In genomic region chr16:255183-255582, GRCh38 we compare ENCODE assay signal across 25 cellular contexts. TPM values are rescaled to one million over a fixed set of nuclear protein-coding genes. Genes with fewer than 3 reads are reported as not detected.
"Had no signal": no experiment of that assay in that cellular context is flagged by ENCODE, and none has a peak within 500 bp of the region (broad histone marks: within the 10 kb centered on the region; RNA-seq: fewer than 3 reads in every experiment).

No MANE protein-coding gene starts in this region.

- DNase-seq: kidney glomerular epithelial cell; left cardiac atrium; left ventricle myocardium superior; midbrain; mucosa of descending colon; naive thymus-derived CD4-positive, alpha-beta T cell; ovary; right lobe of liver; stimulated activated CD4-positive, alpha-beta T cell treated with anti-CD3 and anti-CD28 coated beads, Interleukin-1b, Interleukin-23, amount 100 ng/mL, for 48 hours; stimulated activated CD4-positive, alpha-beta T cell treated with anti-CD3 and anti-CD28 coated beads, Interleukin-2, amount 100 ng/mL, for 48 hours; stimulated activated CD4-positive, alpha-beta T cell treated with anti-CD3 and anti-CD28 coated beads, Interleukin-4, amount 100 ng/mL, for 4 hours; stimulated activated CD8-positive, alpha-beta memory T cell treated with anti-CD3 and anti-CD28 coated beads, Interleukin-4, amount 100 ng/mL, for 48 hours; stimulated activated naive CD4-positive, alpha-beta T cell treated with Interleukin-2 at 50 U/mL for 16 hours; stimulated activated naive CD8-positive, alpha-beta T cell treated with anti-CD3 and anti-CD28 coated beads, Interleukin-15, amount 100 ng/mL, for 72 hours; substantia nigra; uterus had no signal

- H3K4me3 Mint-ChIP-seq: memory B cell; stimulated activated memory B cell treated with anti-CD40 and anti-IgM and Interleukin-4, amounts not matched to agents 10 μg/mL and 1 μg/mL and 100 μg/mL, for 72 hours; stimulated activated naive CD8-positive, alpha-beta T cell treated with anti-CD3 and anti-CD28 coated beads, Interleukin-15, amount 100 ng/mL, for 72 hours; type B pancreatic cell had no signal

- H3K27me3 Mint-ChIP-seq: memory B cell; naive thymus-derived CD4-positive, alpha-beta T cell; natural killer cell treated with Interleukin-12 subunit alpha and Interleukin-12 subunit beta and Interleukin-15 and Interleukin-18, amount 100 ng/mL, for 72 hours; progenitor cell of endocrine pancreas; stimulated activated memory B cell treated with anti-CD40 and anti-IgM and Interleukin-4, amounts not matched to agents 10 μg/mL and 1 μg/mL and 100 μg/mL, for 72 hours; stimulated activated naive CD8-positive, alpha-beta T cell treated with anti-CD3 and anti-CD28 coated beads, Interleukin-15, amount 100 ng/mL, for 72 hours; type B pancreatic cell had no signal

- H3K27ac Mint-ChIP-seq: memory B cell; natural killer cell treated with Interleukin-12 subunit alpha and Interleukin-12 subunit beta and Interleukin-15 and Interleukin-18, amount 100 ng/mL, for 72 hours; progenitor cell of endocrine pancreas; stimulated activated memory B cell treated with anti-CD40 and anti-IgM and Interleukin-4, amounts not matched to agents 10 μg/mL and 1 μg/mL and 100 μg/mL, for 72 hours; stimulated activated naive CD8-positive, alpha-beta T cell treated with anti-CD3 and anti-CD28 coated beads, Interleukin-15, amount 100 ng/mL, for 72 hours had no signal

- H3K9me3 Mint-ChIP-seq: memory B cell; naive thymus-derived CD4-positive, alpha-beta T cell; natural killer cell treated with Interleukin-12 subunit alpha and Interleukin-12 subunit beta and Interleukin-15 and Interleukin-18, amount 100 ng/mL, for 72 hours; stimulated activated memory B cell treated with anti-CD40 and anti-IgM and Interleukin-4, amounts not matched to agents 10 μg/mL and 1 μg/mL and 100 μg/mL, for 72 hours; stimulated activated naive CD8-positive, alpha-beta T cell treated with anti-CD3 and anti-CD28 coated beads, Interleukin-15, amount 100 ng/mL, for 72 hours; type B pancreatic cell had no signal

RNA-seq across cellular contexts. Expression of gene RGS11, which starts 20.6 kb away (rescaled TPM):
- total RNA-seq: natural killer cell treated with Interleukin-12 subunit alpha and Interleukin-12 subunit beta and Interleukin-15 and Interleukin-18, amount 100 ng/mL, for 72 hours had no signal

RNA-seq across cellular contexts. Expression of gene ARHGDIG, which starts 25.2 kb away (rescaled TPM):
- total RNA-seq: natural killer cell treated with Interleukin-12 subunit alpha and Interleukin-12 subunit beta and Interleukin-15 and Interleukin-18, amount 100 ng/mL, for 72 hours; renal cortical epithelial cell; right lobe of liver; tibial nerve; ureter had no signal

RNA-seq across cellular contexts. Expression of gene PDIA2, which starts 27.8 kb away (rescaled TPM):
- total RNA-seq: lung microvascular endothelial cell; natural killer cell treated with Interleukin-12 subunit alpha and Interleukin-12 subunit beta and Interleukin-15 and Interleukin-18, amount 100 ng/mL, for 72 hours; renal cortical epithelial cell; right lobe of liver; ureter had no signal
